In genomic region chr19:55640043-55640576, GRCh38 we compare ENCODE assay signal across 8 cellular contexts. TPM values are rescaled to one million over a fixed set of nuclear protein-coding genes. Genes with fewer than 3 reads are reported as not detected.
DNase-seq lines count a peak whose midpoint lies in the region; ATAC-seq and TF ChIP-seq lines count a peak whose summit lies in the region.

No MANE protein-coding gene starts in this region.

- intact Hi-C loops in transverse colon (cut with DNase I; ENCODE audit: low total_unique reads), result no loop called here

- TF ChIP-seq POLR2A in transverse colon (IDR thresholded peaks at IDR 0.05), result no peak

- H3K27me3 Mint-ChIP-seq in activated T-helper 17 cell treated with anti-CD3 and anti-CD28 coated beads, Interleukin-2, amount 50 U/mL, for 72 hours, result no peaks in the 10 kb centered on the region

- H3K36me3 Mint-ChIP-seq in activated T-helper 17 cell treated with anti-CD3 and anti-CD28 coated beads, Interleukin-2, amount 50 U/mL, for 72 hours (ENCODE audit: low read depth), result peaks cover 73% of the 10 kb centered on the region

- peaks cover 62% of the 10 kb centered on the region for H3K79me2 ChIP-seq in fibroblast of lung (ENCODE audit: control insufficient read depth, insufficient read depth, low read length)
- peaks cover 43% of the 10 kb centered on the region for H3K79me2 ChIP-seq in neural cell (replicated peaks; ENCODE audit: insufficient read depth, low read length)

- H3K9me3 ChIP-seq in fibroblast of lung (ENCODE audit: control insufficient read depth, insufficient read depth, low read depth, low read length) (no peaks in the 10 kb centered on the region), neural cell (ENCODE audit: low read length) (no peaks in the 10 kb centered on the region), transverse colon (no peaks in the 10 kb centered on the region)

- peaks cover 11% of the 10 kb centered on the region for H3K36me3 ChIP-seq in fibroblast of lung (ENCODE audit: control insufficient read depth, insufficient read depth, low read length)
- no peaks in the 10 kb centered on the region for H3K36me3 ChIP-seq in neural cell (ENCODE audit: insufficient read depth, low read length)
- H3K36me3 ChIP-seq in transverse colon, result no peaks in the 10 kb centered on the region

- H3K9me2 ChIP-seq in neural cell (ENCODE audit: insufficient read depth, low read length), result no peaks in the 10 kb centered on the region

- H3K4me3 ChIP-seq in fibroblast of lung (replicated peaks in 1 of 4; ENCODE audit: control extremely low read depth in 1 of 4, insufficient read depth in 1 of 4, low read depth in 3 of 4, low read length in 4 of 4) (peak overlapping the region; percentile 5 to 84 (median 46)), neural cell (ENCODE audit: low read length) (peak overlapping the region; percentile 78), transverse colon (peak overlapping the region in 3 of 4 donors; percentile 89 to 99 (median 92))

- H3K27me3 ChIP-seq in fibroblast of lung (ENCODE audit: control insufficient read depth, insufficient read depth, low read length), result no peaks in the 10 kb centered on the region
- no peaks in the 10 kb centered on the region for H3K27me3 ChIP-seq in neural cell (ENCODE audit: insufficient read depth, low read depth, low read length)
- no peaks in the 10 kb centered on the region for H3K27me3 ChIP-seq in transverse colon

- H3K4me1 ChIP-seq in fibroblast of lung (ENCODE audit: control insufficient read depth, extremely low read depth, insufficient read depth, low read length), result peaks cover 22% of the 10 kb centered on the region
- H3K4me1 ChIP-seq in transverse colon, result peaks cover 25 to 72% (median 53%) of the 10 kb centered on the region in 4 donors

- peak overlapping the region; percentile 81 for H3K4me2 ChIP-seq in fibroblast of lung (ENCODE audit: extremely low read depth, insufficient read depth, low read length)
- H3K4me2 ChIP-seq in neural cell (ENCODE audit: low read length), result peak overlapping the region; percentile 86

- H3K9ac ChIP-seq in fibroblast of lung (ENCODE audit: insufficient read depth, low read length) (peak overlapping the region; percentile 77), neural cell (ENCODE audit: low read length) (peak overlapping the region; percentile 88)

- peak overlapping the region; percentile 75 for H3K27ac Mint-ChIP-seq in activated T-helper 17 cell treated with anti-CD3 and anti-CD28 coated beads, Interleukin-2, amount 50 U/mL, for 72 hours

- 40 to 48% methylated on average over 2 to 38 of the region's 38 CpGs for WGBS in transverse colon (ENCODE audit: low coverage in 1 of 2), 2 donors

- DNase-seq in NCI-H187 (lab: John Stamatoyannopoulos, UW) (peak; percentile 25 to 49), NCI-H187 treated with DMSO at 0.1 percent for 48 hours (lab: John Stamatoyannopoulos, UW) (no peak), NCI-H526 (lab: John Stamatoyannopoulos, UW) (peak; percentile 76 to 96), fibroblast of lung (ENCODE audit: low read depth in 2 of 2) (peak; percentile 75 to 76), transverse colon (peak; percentile 73)

- no peaks in the 10 kb centered on the region for H4K20me1 ChIP-seq in fibroblast of lung (ENCODE audit: control insufficient read depth, extremely low read depth, insufficient read depth, low read length)
- no peaks in the 10 kb centered on the region for H4K20me1 ChIP-seq in neural cell (ENCODE audit: insufficient read depth)

- H3K9me3 Mint-ChIP-seq in activated T-helper 17 cell treated with anti-CD3 and anti-CD28 coated beads, Interleukin-2, amount 50 U/mL, for 72 hours, result peaks cover 3% of the 10 kb centered on the region

- in situ Hi-C loops in transverse colon (cut with MboI; ENCODE audit: low pct_ligation_motif_present in 1 of 4, low pct_unique_long_range_greater_than_20kb in 1 of 4, low sequenced_read_pairs in 3 of 4), result no loop called here

- H3K4me1 Mint-ChIP-seq in activated T-helper 17 cell treated with anti-CD3 and anti-CD28 coated beads, Interleukin-2, amount 50 U/mL, for 72 hours, result peaks cover 48% of the 10 kb centered on the region

- TF ChIP-seq RAD21 in neural cell (conservative IDR thresholded peaks at IDR 0.05), result no peak

- H2AFZ ChIP-seq in fibroblast of lung (ENCODE audit: low read length), result no peak overlapping the region
- H2AFZ ChIP-seq in neural cell (ENCODE audit: low read depth, low read length), result peak overlapping the region; percentile 45

- TF ChIP-seq EP300 in neural cell (conservative IDR thresholded peaks at IDR 0.05; ENCODE audit: poor library complexity, severe bottlenecking), result no peak
- no peak for TF ChIP-seq EP300 in transverse colon (IDR thresholded peaks at IDR 0.05; ENCODE audit: low read depth)

- H3F3A ChIP-seq in neural cell (ENCODE audit: insufficient read depth, low read length, poor library complexity, severe bottlenecking), result no peaks in the 10 kb centered on the region

- peak overlapping the region; percentile 96 for H3K4me3 Mint-ChIP-seq in activated T-helper 17 cell treated with anti-CD3 and anti-CD28 coated beads, Interleukin-2, amount 50 U/mL, for 72 hours

- TF ChIP-seq CTCF in fibroblast of lung (conservative IDR thresholded peaks at IDR 0.05 in 1 of 2, IDR thresholded peaks at IDR 0.05 in 1 of 2; ENCODE audit: low read depth in 1 of 2, low read length in 2 of 2), result peak; percentile 31 to 40
- TF ChIP-seq CTCF in neural cell (IDR thresholded peaks at IDR 0.05; ENCODE audit: poor library complexity, severe bottlenecking), result no peak
- peak; percentile 25 to 41 (median 30) for TF ChIP-seq CTCF in transverse colon (IDR thresholded peaks at IDR 0.05)

- peak; percentile 7 for ATAC-seq in activated T-helper 17 cell treated with anti-CD3 and anti-CD28 coated beads, Interleukin-2, amount 50 U/mL, for 72 hours (replicated peaks)
- no peak for ATAC-seq in HG02852 (IDR thresholded peaks at IDR 0.05; ENCODE audit: unreplicated experiment)

- peak overlapping the region; percentile 66 for H3K27ac ChIP-seq in fibroblast of lung (ENCODE audit: insufficient read depth, low read length)
- H3K27ac ChIP-seq in neural cell (ENCODE audit: low read length), result peak overlapping the region; percentile 62
- H3K27ac ChIP-seq in transverse colon, result peak overlapping the region; percentile 93 to 98 (median 95)

TF ChIP-seq in neural cell, 6 proteins besides CTCF, POLR2A, EP300 and RAD21 (continues in another document):
- TF ChIP-seq POLR2AphosphoS5 (IDR thresholded peaks at IDR 0.05) (no peak), EZH2 (IDR thresholded peaks at IDR 0.05; ENCODE audit: borderline replicate concordance, insufficient read depth, low read length, poor library complexity, severe bottlenecking) (no peak), MXI1 (conservative IDR thresholded peaks at IDR 0.05; ENCODE audit: poor library complexity, severe bottlenecking) (no peak), TAF1 (IDR thresholded peaks at IDR 0.05; ENCODE audit: low read depth) (no peak)

RNA-seq across cellular contexts. Expression of gene ZNF580, which starts 0.7 kb away (rescaled TPM):
- 10 to 100 TPM; 21.9 to 22.2 TPM for total RNA-seq in activated T-helper 17 cell treated with anti-CD3 and anti-CD28 coated beads, Interleukin-2, amount 50 U/mL, for 72 hours
- total RNA-seq in fibroblast of lung (3.3 and 4.1 TPM in 2 replicates), transverse colon (100 to 1,000 TPM in 1 of 4 donors, 10 to 100 TPM in 3; 15.2 to 154 (median 25.7) TPM)
- polyA plus RNA-seq in fibroblast of lung (7.2 and 10.9 TPM in 2 replicates), neural cell (11.7 and 17.3 TPM in 2 replicates)
- polyA plus RNA-seq in fibroblast of lung (2012), result 43.9 and 54.1 TPM in 2 replicates
- polyA minus RNA-seq in fibroblast of lung (ENCODE audit: low replicate concordance) (59.2 and 75.6 TPM in 2 replicates), neural cell (4.4 and 5.1 TPM in 2 replicates)

RNA-seq across cellular contexts. Expression of gene ZNF581, which starts 3.3 kb away (rescaled TPM):
- total RNA-seq in activated T-helper 17 cell treated with anti-CD3 and anti-CD28 coated beads, Interleukin-2, amount 50 U/mL, for 72 hours, result 10 to 100 TPM; 26.4 to 35.6 TPM
- 33.4 and 40.1 TPM in 2 replicates for total RNA-seq in fibroblast of lung
- polyA plus RNA-seq in fibroblast of lung, result 9.0 and 9.2 TPM in 2 replicates
- polyA plus RNA-seq in fibroblast of lung (2012), result 17.5 and 21.5 TPM in 2 replicates
- polyA minus RNA-seq in fibroblast of lung (ENCODE audit: low replicate concordance), result 22.9 and 26.9 TPM in 2 replicates
- polyA plus RNA-seq in neural cell, result 14.8 and 15.3 TPM in 2 replicates
- polyA minus RNA-seq in neural cell, result 7.6 and 12.4 TPM in 2 replicates
- 10 to 100 TPM in 2 of 4 donors, 1 to 10 TPM in 2; 4.1 to 19.7 (median 10.0) TPM for total RNA-seq in transverse colon

RNA-seq across cellular contexts. Expression of gene CCDC106, which starts 7.9 kb away (rescaled TPM):
- 1 to 10 TPM; 2.4 to 2.6 TPM for total RNA-seq in activated T-helper 17 cell treated with anti-CD3 and anti-CD28 coated beads, Interleukin-2, amount 50 U/mL, for 72 hours
- 8.0 and 10.2 TPM in 2 replicates for total RNA-seq in fibroblast of lung
- polyA plus RNA-seq in fibroblast of lung, result 4.5 and 5.9 TPM in 2 replicates
- polyA plus RNA-seq in fibroblast of lung (2012), result 8.2 and 16.1 TPM in 2 replicates
- 7.1 and 9.6 TPM in 2 replicates for polyA minus RNA-seq in fibroblast of lung (ENCODE audit: low replicate concordance)
- 33.8 and 40.7 TPM in 2 replicates for polyA plus RNA-seq in neural cell
- polyA minus RNA-seq in neural cell, result 24.1 and 24.4 TPM in 2 replicates
- 10 to 100 TPM in 2 of 4 donors, 1 to 10 TPM in 2; 3.7 to 15.1 (median 8.4) TPM for total RNA-seq in transverse colon

RNA-seq across cellular contexts. Expression of gene U2AF2, which starts 14.7 kb away (rescaled TPM):
- total RNA-seq in activated T-helper 17 cell treated with anti-CD3 and anti-CD28 coated beads, Interleukin-2, amount 50 U/mL, for 72 hours, result 100 to 1,000 TPM; 254 to 333 TPM
- total RNA-seq in fibroblast of lung (66.8 and 84.1 TPM in 2 replicates), transverse colon (100 to 1,000 TPM; 112 to 185 (median 130) TPM)
- polyA plus RNA-seq in fibroblast of lung (53.5 and 93.3 TPM in 2 replicates), neural cell (129 and 158 TPM in 2 replicates)
- polyA plus RNA-seq in fibroblast of lung (2012), result 114 and 197 TPM in 2 replicates
- polyA minus RNA-seq in fibroblast of lung (ENCODE audit: low replicate concordance) (121 and 206 TPM in 2 replicates), neural cell (83.0 and 107 TPM in 2 replicates)

RNA-seq across cellular contexts. Expression of gene ZNF784, which starts 15.7 kb away (rescaled TPM):
- total RNA-seq in activated T-helper 17 cell treated with anti-CD3 and anti-CD28 coated beads, Interleukin-2, amount 50 U/mL, for 72 hours, result 1 to 10 TPM; 4.6 to 5.3 TPM
- total RNA-seq in fibroblast of lung (4.6 and 5.6 TPM in 2 replicates), transverse colon (10 to 100 TPM; 11.1 to 27.7 (median 14.5) TPM)
- polyA plus RNA-seq in fibroblast of lung (1.6 and 2.0 TPM in 2 replicates), neural cell (10.3 and 10.7 TPM in 2 replicates)
- polyA plus RNA-seq in fibroblast of lung (2012), result 4.9 and 5.5 TPM in 2 replicates
- polyA minus RNA-seq in fibroblast of lung (ENCODE audit: low replicate concordance) (4.9 and 5.3 TPM in 2 replicates), neural cell (11.6 and 13.4 TPM in 2 replicates)
